ENCODE assay signal across 8 cellular contexts in the genomic region with DNA sequence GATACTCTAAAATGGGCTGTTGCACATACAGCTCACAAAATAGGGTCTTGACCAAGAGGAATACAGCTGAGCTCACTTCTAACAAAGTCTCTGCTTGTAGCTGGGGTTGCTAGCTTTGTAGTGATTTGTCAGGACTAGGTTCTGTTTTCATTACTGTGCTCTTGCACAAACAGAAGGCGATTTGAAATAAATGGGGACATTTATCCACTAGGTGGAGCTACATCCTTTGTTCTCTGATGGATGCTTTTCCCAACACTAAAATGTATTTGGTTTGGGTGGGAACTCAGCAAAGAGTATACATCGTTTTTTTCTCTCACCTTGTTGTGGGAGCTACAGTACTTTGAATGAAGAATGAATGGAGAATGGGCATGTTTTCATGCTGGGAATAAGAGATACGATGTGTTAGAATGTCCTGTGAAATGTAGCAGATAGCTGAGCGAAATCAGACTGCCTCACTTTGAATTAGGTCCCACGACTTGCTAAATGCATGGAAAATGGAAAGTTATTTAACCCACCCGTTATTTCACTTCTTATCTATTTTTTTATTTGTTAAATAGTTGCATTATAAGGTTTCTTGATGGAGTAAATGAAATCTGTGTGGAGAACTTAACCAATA.
A peak's percentile ranks its signal among the peaks of the same experiment; 100 is the strongest.
DNase-seq lines count a peak whose midpoint lies in the region; ATAC-seq, FAIRE-seq and TF ChIP-seq lines count a peak whose summit lies in the region.

No MANE protein-coding gene starts in this region.

- H3K27ac ChIP-seq in colonic mucosa: no peak overlapping the region

- peak; percentile 53 for FAIRE-seq in GM19239 (lab: Jason Lieb, UNC)
- FAIRE-seq in HTR-8/SVneo (lab: Jason Lieb, UNC): no peak

- intact Hi-C loops in colonic mucosa (cut with DNase I): no loop called here

- H3K9ac ChIP-seq in colonic mucosa (ENCODE audit: low read depth in 2 of 2, low read length in 2 of 2): no peak overlapping the region

- no peaks in the 10 kb centered on the region for H3K27me3 ChIP-seq in colonic mucosa

- ATAC-seq in GM19023 (IDR thresholded peaks at IDR 0.05; ENCODE audit: unreplicated experiment): no peak

- DNase-seq in COR-L47 (lab: John Stamatoyannopoulos, UW) (peak; percentile 30), GM19239 (ENCODE audit: insufficient read length, low spot score) (peak; percentile 4), HTR-8/SVneo (ENCODE audit: insufficient read length, low spot score) (peak; percentile 5), NOMO-1 treated with DMSO at 0.1 percent for 48 hours (lab: John Stamatoyannopoulos, UW; ENCODE audit: unreplicated experiment) (peak; percentile 64), colonic mucosa (no peak), lung microvascular endothelial cell (ENCODE audit: low read depth in 2 of 2) (peak; percentile 38 to 63), cortex of kidney (lab: John Stamatoyannopoulos, UW) (no peak)

- no peaks in the 10 kb centered on the region for H3K36me3 ChIP-seq in colonic mucosa

- no peak overlapping the region for H3K4me3 ChIP-seq in colonic mucosa

- no peaks in the 10 kb centered on the region for H3K9me3 ChIP-seq in colonic mucosa

- no peaks in the 10 kb centered on the region for H3K4me1 ChIP-seq in colonic mucosa

- peak; percentile 62 for TF ChIP-seq CTCF in colonic mucosa (IDR thresholded peaks at IDR 0.05)

Comparison
In these comparisons a context has a peak if more than half of its experiments do, and no peak if none do; other contexts are left out.
1. DNase-seq: peak in COR-L47 (single experiment), GM19239 (single experiment), HTR-8/SVneo (single experiment), NOMO-1 treated with DMSO at 0.1 percent for 48 hours (single experiment) and lung microvascular endothelial cell (2 of 2); none in colonic mucosa (single experiment) and cortex of kidney (single experiment).